In the genomic region with DNA sequence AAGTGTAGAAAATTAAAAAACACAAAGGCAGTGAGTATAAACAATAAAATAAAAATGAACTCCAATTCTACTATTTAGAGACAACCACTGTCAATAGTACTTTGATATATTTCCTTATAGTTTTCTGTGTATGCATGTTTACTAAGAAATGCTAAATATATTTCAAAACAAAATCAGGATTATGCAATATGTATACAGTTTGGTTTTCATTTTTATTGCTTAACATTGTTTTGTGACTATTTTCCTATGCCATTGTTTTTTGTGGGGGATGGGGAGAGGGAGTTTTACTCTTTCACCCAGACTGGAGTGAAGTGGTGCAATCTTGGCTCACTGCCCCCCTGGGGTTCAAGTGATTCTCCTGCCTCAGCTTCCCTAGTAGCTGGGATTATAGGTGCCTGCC, we compare ENCODE assay signal across 2 cellular contexts.
A peak's percentile ranks its signal among the peaks of the same experiment; 100 is the strongest.
TF ChIP-seq lines count a peak whose summit lies in the region.

No MANE protein-coding gene starts in this region.

TF ChIP-seq in IMR-90, 13 proteins besides CTCF, POLR2A, EP300 and RAD21:
- TF ChIP-seq CEBPB (IDR thresholded peaks at IDR 0.05; ENCODE audit: low read depth, low read length): peak; percentile 42; the same call in 1 of the 2 replicates
- no peak for TF ChIP-seq BHLHE40 (IDR thresholded peaks at IDR 0.05; ENCODE audit: low read depth, low read length)

TF ChIP-seq in K562, 482 proteins besides CTCF, POLR2A, EP300 and RAD21:
- TF ChIP-seq CEBPG (CRISPR knock-in tag; IDR thresholded peaks at IDR 0.05): no peak
- peak; percentile 37 to 75; a peak in 2 of 4 replicates for TF ChIP-seq CEBPG (tag; conservative IDR thresholded peaks at IDR 0.05 in 1 of 2, IDR thresholded peaks at IDR 0.05 in 1 of 2)
- TF ChIP-seq HCFC1 (IDR thresholded peaks at IDR 0.05; ENCODE audit: low read depth, low read length): no peak
- peak; percentile 64 for TF ChIP-seq CEBPB (tag; IDR thresholded peaks at IDR 0.05)
